Comparison of ENCODE assay signal across 1 cellular context in the genomic region with DNA sequence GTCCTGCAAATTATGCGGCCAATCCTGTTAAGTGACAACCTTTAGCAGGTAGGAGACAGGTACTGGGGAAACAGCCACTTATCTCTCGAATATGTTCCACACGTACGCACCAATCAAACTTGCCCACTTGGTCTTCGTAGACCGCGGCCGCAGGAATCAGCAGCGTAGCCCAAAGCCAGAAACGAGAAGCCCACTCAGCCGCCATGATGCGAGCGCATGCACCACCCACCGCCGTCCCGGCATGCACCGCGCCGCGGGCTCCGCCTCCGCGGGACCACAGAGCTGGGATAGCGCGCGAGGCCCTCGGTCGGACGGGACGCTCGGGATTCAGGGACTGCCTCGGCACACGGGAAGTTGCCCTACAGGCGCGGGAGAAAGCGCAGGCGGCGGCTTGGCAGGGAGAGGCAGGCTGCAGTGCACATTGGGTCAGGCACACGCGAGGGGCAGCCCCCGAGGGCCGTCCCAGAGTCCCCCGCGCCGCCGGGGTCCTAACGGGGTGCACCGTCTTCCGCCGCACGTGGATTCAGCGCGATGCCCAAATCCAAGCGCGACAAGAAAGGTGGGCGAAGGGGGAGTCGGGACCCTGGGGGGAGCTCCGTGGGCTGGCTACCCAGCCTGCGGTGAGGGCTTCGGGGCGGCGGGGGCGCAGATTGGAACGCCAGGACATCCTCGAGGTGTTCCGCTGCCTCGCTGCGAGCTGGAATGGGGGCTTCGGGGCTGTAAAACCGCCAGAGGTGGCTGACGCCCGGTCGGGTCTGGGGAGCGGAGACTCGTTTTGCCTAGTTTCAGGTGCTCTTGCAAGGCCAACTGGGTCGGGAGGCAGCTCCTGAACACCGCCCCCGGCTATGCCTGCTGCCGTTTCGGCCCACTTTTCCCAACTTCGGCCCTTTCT.
A peak's percentile ranks its signal among the peaks of the same experiment; 100 is the strongest.
TF ChIP-seq lines count a peak whose summit lies in the region.

A gene (minus strand): TSS at position 220 of the 892 bp plus-strand sequence. CDS start 15 bp downstream, at position 205.
A gene (plus strand): TSS at position 501 of the 892 bp plus-strand sequence. CDS start 31 bp downstream, at position 532.

TF ChIP-seq in GM23338, 12 proteins besides CTCF, POLR2A, EP300 and RAD21 (continued from another document):
- TF ChIP-seq, protein P1, sequence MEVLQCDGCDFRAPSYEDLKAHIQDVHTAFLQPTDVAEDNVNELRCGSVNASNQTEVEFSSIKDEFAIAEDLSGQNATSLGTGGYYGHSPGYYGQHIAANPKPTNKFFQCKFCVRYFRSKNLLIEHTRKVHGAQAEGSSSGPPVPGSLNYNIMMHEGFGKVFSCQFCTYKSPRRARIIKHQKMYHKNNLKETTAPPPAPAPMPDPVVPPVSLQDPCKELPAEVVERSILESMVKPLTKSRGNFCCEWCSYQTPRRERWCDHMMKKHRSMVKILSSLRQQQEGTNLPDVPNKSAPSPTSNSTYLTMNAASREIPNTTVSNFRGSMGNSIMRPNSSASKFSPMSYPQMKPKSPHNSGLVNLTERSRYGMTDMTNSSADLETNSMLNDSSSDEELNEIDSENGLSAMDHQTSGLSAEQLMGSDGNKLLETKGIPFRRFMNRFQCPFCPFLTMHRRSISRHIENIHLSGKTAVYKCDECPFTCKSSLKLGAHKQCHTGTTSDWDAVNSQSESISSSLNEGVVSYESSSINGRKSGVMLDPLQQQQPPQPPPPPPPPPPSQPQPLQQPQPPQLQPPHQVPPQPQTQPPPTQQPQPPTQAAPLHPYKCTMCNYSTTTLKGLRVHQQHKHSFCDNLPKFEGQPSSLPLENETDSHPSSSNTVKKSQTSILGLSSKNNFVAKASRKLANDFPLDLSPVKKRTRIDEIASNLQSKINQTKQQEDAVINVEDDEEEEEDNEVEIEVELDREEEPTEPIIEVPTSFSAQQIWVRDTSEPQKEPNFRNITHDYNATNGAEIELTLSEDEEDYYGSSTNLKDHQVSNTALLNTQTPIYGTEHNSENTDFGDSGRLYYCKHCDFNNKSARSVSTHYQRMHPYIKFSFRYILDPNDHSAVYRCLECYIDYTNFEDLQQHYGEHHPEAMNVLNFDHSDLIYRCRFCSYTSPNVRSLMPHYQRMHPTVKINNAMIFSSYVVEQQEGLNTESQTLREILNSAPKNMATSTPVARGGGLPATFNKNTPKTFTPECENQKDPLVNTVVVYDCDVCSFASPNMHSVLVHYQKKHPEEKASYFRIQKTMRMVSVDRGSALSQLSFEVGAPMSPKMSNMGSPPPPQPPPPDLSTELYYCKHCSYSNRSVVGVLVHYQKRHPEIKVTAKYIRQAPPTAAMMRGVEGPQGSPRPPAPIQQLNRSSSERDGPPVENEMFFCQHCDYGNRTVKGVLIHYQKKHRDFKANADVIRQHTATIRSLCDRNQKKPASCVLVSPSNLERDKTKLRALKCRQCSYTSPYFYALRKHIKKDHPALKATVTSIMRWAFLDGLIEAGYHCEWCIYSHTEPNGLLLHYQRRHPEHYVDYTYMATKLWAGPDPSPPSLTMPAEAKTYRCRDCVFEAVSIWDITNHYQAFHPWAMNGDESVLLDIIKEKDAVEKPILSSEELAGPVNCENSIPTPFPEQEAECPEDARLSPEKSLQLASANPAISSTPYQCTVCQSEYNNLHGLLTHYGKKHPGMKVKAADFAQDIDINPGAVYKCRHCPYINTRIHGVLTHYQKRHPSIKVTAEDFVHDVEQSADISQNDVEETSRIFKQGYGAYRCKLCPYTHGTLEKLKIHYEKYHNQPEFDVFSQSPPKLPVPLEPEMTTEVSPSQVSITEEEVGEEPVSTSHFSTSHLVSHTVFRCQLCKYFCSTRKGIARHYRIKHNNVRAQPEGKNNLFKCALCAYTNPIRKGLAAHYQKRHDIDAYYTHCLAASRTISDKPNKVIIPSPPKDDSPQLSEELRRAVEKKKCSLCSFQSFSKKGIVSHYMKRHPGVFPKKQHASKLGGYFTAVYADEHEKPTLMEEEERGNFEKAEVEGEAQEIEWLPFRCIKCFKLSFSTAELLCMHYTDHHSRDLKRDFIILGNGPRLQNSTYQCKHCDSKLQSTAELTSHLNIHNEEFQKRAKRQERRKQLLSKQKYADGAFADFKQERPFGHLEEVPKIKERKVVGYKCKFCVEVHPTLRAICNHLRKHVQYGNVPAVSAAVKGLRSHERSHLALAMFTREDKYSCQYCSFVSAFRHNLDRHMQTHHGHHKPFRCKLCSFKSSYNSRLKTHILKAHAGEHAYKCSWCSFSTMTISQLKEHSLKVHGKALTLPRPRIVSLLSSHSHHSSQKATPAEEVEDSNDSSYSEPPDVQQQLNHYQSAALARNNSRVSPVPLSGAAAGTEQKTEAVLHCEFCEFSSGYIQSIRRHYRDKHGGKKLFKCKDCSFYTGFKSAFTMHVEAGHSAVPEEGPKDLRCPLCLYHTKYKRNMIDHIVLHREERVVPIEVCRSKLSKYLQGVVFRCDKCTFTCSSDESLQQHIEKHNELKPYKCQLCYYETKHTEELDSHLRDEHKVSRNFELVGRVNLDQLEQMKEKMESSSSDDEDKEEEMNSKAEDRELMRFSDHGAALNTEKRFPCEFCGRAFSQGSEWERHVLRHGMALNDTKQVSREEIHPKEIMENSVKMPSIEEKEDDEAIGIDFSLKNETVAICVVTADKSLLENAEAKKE (CRISPR knock-in tag; IDR thresholded peaks at IDR 0.05) = no peak
- TF ChIP-seq JUNB (IDR thresholded peaks at IDR 0.05; ENCODE audit: unreplicated experiment) (no peak), NANOG (IDR thresholded peaks at IDR 0.05; ENCODE audit: borderline replicate concordance) (no peak), ZNF331 (CRISPR knock-in tag; IDR thresholded peaks at IDR 0.05; ENCODE audit: low read depth) (no peak), EZH2phosphoT487 (IDR thresholded peaks at IDR 0.05; ENCODE audit: unreplicated experiment) (no peak), CREB1 (CRISPR knock-in tag; IDR thresholded peaks at IDR 0.05; ENCODE audit: low read depth) (peak; percentile 35; the same call in 1 of the 2 replicates), ZNF114 (CRISPR knock-in tag; IDR thresholded peaks at IDR 0.05) (no peak), EZH2 (IDR thresholded peaks at IDR 0.05; ENCODE audit: low read depth, unreplicated experiment) (no peak)
- TF ChIP-seq, protein P2, sequence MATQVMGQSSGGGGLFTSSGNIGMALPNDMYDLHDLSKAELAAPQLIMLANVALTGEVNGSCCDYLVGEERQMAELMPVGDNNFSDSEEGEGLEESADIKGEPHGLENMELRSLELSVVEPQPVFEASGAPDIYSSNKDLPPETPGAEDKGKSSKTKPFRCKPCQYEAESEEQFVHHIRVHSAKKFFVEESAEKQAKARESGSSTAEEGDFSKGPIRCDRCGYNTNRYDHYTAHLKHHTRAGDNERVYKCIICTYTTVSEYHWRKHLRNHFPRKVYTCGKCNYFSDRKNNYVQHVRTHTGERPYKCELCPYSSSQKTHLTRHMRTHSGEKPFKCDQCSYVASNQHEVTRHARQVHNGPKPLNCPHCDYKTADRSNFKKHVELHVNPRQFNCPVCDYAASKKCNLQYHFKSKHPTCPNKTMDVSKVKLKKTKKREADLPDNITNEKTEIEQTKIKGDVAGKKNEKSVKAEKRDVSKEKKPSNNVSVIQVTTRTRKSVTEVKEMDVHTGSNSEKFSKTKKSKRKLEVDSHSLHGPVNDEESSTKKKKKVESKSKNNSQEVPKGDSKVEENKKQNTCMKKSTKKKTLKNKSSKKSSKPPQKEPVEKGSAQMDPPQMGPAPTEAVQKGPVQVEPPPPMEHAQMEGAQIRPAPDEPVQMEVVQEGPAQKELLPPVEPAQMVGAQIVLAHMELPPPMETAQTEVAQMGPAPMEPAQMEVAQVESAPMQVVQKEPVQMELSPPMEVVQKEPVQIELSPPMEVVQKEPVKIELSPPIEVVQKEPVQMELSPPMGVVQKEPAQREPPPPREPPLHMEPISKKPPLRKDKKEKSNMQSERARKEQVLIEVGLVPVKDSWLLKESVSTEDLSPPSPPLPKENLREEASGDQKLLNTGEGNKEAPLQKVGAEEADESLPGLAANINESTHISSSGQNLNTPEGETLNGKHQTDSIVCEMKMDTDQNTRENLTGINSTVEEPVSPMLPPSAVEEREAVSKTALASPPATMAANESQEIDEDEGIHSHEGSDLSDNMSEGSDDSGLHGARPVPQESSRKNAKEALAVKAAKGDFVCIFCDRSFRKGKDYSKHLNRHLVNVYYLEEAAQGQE (IDR thresholded peaks at IDR 0.05; ENCODE audit: unreplicated experiment) = no peak
- TF ChIP-seq, protein P3, sequence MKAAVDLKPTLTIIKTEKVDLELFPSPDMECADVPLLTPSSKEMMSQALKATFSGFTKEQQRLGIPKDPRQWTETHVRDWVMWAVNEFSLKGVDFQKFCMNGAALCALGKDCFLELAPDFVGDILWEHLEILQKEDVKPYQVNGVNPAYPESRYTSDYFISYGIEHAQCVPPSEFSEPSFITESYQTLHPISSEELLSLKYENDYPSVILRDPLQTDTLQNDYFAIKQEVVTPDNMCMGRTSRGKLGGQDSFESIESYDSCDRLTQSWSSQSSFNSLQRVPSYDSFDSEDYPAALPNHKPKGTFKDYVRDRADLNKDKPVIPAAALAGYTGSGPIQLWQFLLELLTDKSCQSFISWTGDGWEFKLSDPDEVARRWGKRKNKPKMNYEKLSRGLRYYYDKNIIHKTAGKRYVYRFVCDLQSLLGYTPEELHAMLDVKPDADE (IDR thresholded peaks at IDR 0.05) = peak; percentile 72
